11 cellular contexts compared by ENCODE assay signal in the genomic region with DNA sequence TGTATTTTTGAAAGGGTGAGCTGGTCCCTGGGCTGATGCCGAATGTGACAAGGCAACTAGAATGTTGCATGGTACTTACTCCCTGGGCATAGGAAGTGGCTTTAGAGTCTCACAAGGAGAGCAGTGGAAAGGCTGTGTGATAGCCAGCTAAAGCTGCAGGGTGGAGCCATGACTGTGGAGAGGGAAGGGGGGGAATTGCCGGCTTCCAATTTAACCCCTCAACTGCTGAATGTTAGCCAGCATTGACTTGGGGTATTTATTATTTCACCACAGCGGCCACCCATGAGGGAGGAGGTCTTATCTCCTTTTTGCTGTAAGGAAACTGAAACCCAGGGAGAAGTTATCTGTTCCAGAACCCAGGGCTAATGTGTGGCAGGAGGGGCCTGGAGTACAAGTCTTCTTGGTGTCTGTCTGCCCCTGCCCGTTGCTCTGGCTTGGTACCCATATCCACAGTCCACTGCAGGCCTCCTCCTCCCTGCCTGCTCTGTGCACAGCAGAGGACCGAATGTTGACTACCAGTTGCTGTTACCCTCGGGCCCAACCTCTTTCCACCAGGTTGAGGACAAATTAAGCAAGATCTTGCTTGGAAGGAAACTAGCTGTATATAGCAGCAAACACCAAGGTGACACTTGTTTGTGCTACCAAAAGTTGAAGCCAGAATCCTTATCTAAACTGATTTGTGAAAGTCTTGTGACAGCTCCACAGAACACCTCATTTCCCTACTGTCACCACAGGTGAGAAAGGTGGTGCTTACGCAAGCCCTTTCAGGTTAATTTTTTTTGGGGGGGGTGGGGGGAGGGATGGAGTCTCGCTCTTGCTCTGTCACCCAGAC. TPM values are rescaled to one million over a fixed set of nuclear protein-coding genes. Genes with fewer than 3 reads are reported as not detected.
DNase-seq lines count a peak whose midpoint lies in the region; ATAC-seq and TF ChIP-seq lines count a peak whose summit lies in the region.
"Had no signal": no experiment of that assay in that cellular context is flagged by ENCODE, and none has a peak within 500 bp of the region (broad histone marks: within the 10 kb centered on the region; RNA-seq: fewer than 3 reads in every experiment).

No MANE protein-coding gene starts in this region.

- WGBS in H9 (ENCODE audit: extremely low coverage, insufficient read length, low lambda C conversion rate) = no CpG with 5 or more reads among the region's 8 CpGs
- WGBS in adipose tissue, 3 donors = 38 to 60% (median 39%) methylated on average over 8 of the region's 8 CpGs

- H4K91ac ChIP-seq in H9 (ENCODE audit: insufficient read length, low read depth, low read length) = no peak overlapping the region

- no peak overlapping the region for H4K5ac ChIP-seq in H9 (ENCODE audit: insufficient read length, low read depth, low read length)

- no peak overlapping the region for H2AK5ac ChIP-seq in H9 (ENCODE audit: insufficient read length, low read length)

- H2BK15ac ChIP-seq in H9 (ENCODE audit: low read depth, low read length) = no peak overlapping the region

- no peaks in the 10 kb centered on the region for H3K79me2 ChIP-seq in H9 (ENCODE audit: insufficient read depth, low read length)

- no peak overlapping the region for H3K4me3 Mint-ChIP-seq in H9
- H3K4me3 Mint-ChIP-seq: activated T-helper 1 cell treated with anti-CD3 and anti-CD28 coated beads, Interleukin-12 subunit alpha, Interleukin-12 subunit beta, Interleukin-2, Interleukin-4 antibody, amounts not matched to agents 30 ng/mL and 10 ng/mL and 1 ng/mL, durations not matched to agents 14 hours and 24 hours and 36 hours; T-helper 2 cell treated with Interferon-gamma antibody and Interleukin-4, amounts not matched to agents 5 μg/mL and 100 μg/mL, for 36 hours had no signal

- no peaks in the 10 kb centered on the region for H3K36me3 Mint-ChIP-seq in H9 (ENCODE audit: insufficient read depth in 1 of 3, low read depth in 3 of 3)

- H4K20me1 ChIP-seq in H9 (ENCODE audit: control insufficient read depth, insufficient read depth, insufficient read length) = no peaks in the 10 kb centered on the region

- no peak overlapping the region for H2BK20ac ChIP-seq in H9 (ENCODE audit: low read depth, low read length, poor library complexity, severe bottlenecking)

- no peak overlapping the region for H2BK5ac ChIP-seq in H9 (ENCODE audit: insufficient read length, low read length)

- H3K9me3 ChIP-seq in H9 (ENCODE audit: control insufficient read depth, low read depth, low read length) (no peaks in the 10 kb centered on the region), skeletal muscle satellite cell (replicated peaks; ENCODE audit: low read length) (no peaks in the 10 kb centered on the region)
- H3K9me3 ChIP-seq: Caco-2 had no signal

- H2AFZ ChIP-seq in H9 (ENCODE audit: low read length) = no peak overlapping the region

- H3K36me3 ChIP-seq in skeletal muscle satellite cell (ENCODE audit: insufficient read depth, low read length) = peaks cover 9% of the 10 kb centered on the region

- peaks cover 21% of the 10 kb centered on the region; the same call in 1 of the 2 replicates for H3K4me1 ChIP-seq in H9 (ENCODE audit: insufficient read depth, low read length)
- peaks cover 74% of the 10 kb centered on the region for H3K4me1 ChIP-seq in skeletal muscle satellite cell (ENCODE audit: control insufficient read depth, insufficient read depth, low read length)

- H3K4me1 Mint-ChIP-seq in H9 = peaks cover 44 to 50% of the 10 kb centered on the region in 2 experiments

- no peak overlapping the region for H2BK12ac ChIP-seq in H9 (ENCODE audit: insufficient read length, low read depth, low read length)

- H3K23ac ChIP-seq in H9 (ENCODE audit: insufficient read length, low read depth, low read length) = no peak overlapping the region

- ATAC-seq in HG03097 (IDR thresholded peaks at IDR 0.05; ENCODE audit: low FRiP score, unreplicated experiment) (no peak), HG03139 (IDR thresholded peaks at IDR 0.05; ENCODE audit: unreplicated experiment) (no peak)

- no peak overlapping the region for H3K4me2 ChIP-seq in H9 (ENCODE audit: insufficient read depth, insufficient read length, low read length)
- H3K4me2 ChIP-seq in skeletal muscle satellite cell (ENCODE audit: low read length) = peak overlapping the region; percentile 72

- no peak overlapping the region for H4K8ac ChIP-seq in H9 (replicated peaks; ENCODE audit: insufficient read length, low read depth, low read length)

- H3K9me3 Mint-ChIP-seq in H9 = no peaks in the 10 kb centered on the region
- H3K9me3 Mint-ChIP-seq: activated T-helper 1 cell treated with anti-CD3 and anti-CD28 coated beads, Interleukin-12 subunit alpha, Interleukin-12 subunit beta, Interleukin-2, Interleukin-4 antibody, amounts not matched to agents 30 ng/mL and 10 ng/mL and 1 ng/mL, durations not matched to agents 14 hours and 24 hours and 36 hours; T-helper 2 cell treated with Interferon-gamma antibody and Interleukin-4, amounts not matched to agents 5 μg/mL and 100 μg/mL, for 36 hours had no signal

- H3K4me3 ChIP-seq in skeletal muscle satellite cell (ENCODE audit: low read length) = peak overlapping the region; percentile 1

- no peak overlapping the region for H3T11ph ChIP-seq in H9 (ENCODE audit: low read length)

- no peak overlapping the region for H3K27ac ChIP-seq in H9 (ENCODE audit: insufficient read length, low read depth, low read length)
- peak overlapping the region; percentile 48 for H3K27ac ChIP-seq in adipose tissue (ENCODE audit: low read depth, low read length)

- H3K56ac ChIP-seq in H9 (ENCODE audit: insufficient read length, low read depth, low read length) = no peak overlapping the region

- no peak for TF ChIP-seq CTCF in H9 (conservative IDR thresholded peaks at IDR 0.05)

- H3K27me3 ChIP-seq in H9 (ENCODE audit: insufficient read depth, low read length) = no peaks in the 10 kb centered on the region
- H3K27me3 ChIP-seq in skeletal muscle satellite cell (ENCODE audit: control insufficient read depth, insufficient read depth, low read length) = no peaks in the 10 kb centered on the region

- no peaks in the 10 kb centered on the region for H3K79me1 ChIP-seq in H9 (ENCODE audit: insufficient read depth, low read depth, low read length, poor library complexity, severe bottlenecking)

- H2BK120ac ChIP-seq in H9 (ENCODE audit: low read depth, low read length, poor library complexity, severe bottlenecking) = no peak overlapping the region

- H3K9ac ChIP-seq in H9 (ENCODE audit: extremely low read depth, insufficient read length, low read length) (no peak overlapping the region), skeletal muscle satellite cell (ENCODE audit: low read depth, low read length) (no peak overlapping the region)

- no peak overlapping the region for H3K14ac ChIP-seq in H9 (ENCODE audit: insufficient read depth, low read length)

- H3K27ac Mint-ChIP-seq in H9 = peak overlapping the region in 2 of 3 experiments; percentile 18 to 19; a peak in 3 of 7 replicates
- H3K27ac Mint-ChIP-seq: activated T-helper 1 cell treated with anti-CD3 and anti-CD28 coated beads, Interleukin-12 subunit alpha, Interleukin-12 subunit beta, Interleukin-2, Interleukin-4 antibody, amounts not matched to agents 30 ng/mL and 10 ng/mL and 1 ng/mL, durations not matched to agents 14 hours and 24 hours and 36 hours; T-helper 2 cell treated with Interferon-gamma antibody and Interleukin-4, amounts not matched to agents 5 μg/mL and 100 μg/mL, for 36 hours had no signal

- no peak overlapping the region for H3K4ac ChIP-seq in H9 (ENCODE audit: low read depth, low read length)

- H3K27me3 Mint-ChIP-seq in H9 (ENCODE audit: low read depth) = no peaks in the 10 kb centered on the region

- no peaks in the 10 kb centered on the region for H3K23me2 ChIP-seq in H9 (ENCODE audit: insufficient read length, low read depth, low read length, poor library complexity, severe bottlenecking)

- H3K18ac ChIP-seq in H9 (ENCODE audit: insufficient read length, low read depth, low read length) = no peak overlapping the region

- DNase-seq in H9 = no peak
- DNase-seq in iris pigment epithelial cell (ENCODE audit: low read depth) = peak; percentile 24
- DNase-seq in AG08396 (ENCODE audit: low spot score) = no peak
- DNase-seq in stimulated activated CD4-positive, alpha-beta T cell treated with anti-CD3 and anti-CD28 coated beads, Interleukin-2, amount 100 ng/mL, for 48 hours = no peak
- DNase-seq: Caco-2 had no signal

RNA-seq across cellular contexts. Expression of gene WBP1L, which starts 37.6 kb away (rescaled TPM):
- total RNA-seq in H9 (2021) = 23.8 and 24.5 TPM in 2 replicates
- polyA plus RNA-seq in adipose tissue = 10 to 100 TPM; 13.4 to 64.1 (median 36.3) TPM
- 29.2 and 41.3 TPM in 2 replicates for total RNA-seq in skeletal muscle satellite cell (2012; rRNA removed)

RNA-seq across cellular contexts. Expression of gene CYP17A1, which starts 55.9 kb away (rescaled TPM):
- not detected in 2 replicates for total RNA-seq in H9 (2021)
- polyA plus RNA-seq in adipose tissue = 1 to 10 TPM in 1 of 3 donors, under 1 TPM in 2; 0.34 to 2.4 (median 0.46) TPM
- total RNA-seq in skeletal muscle satellite cell (2012; rRNA removed) = not detected in 2 replicates
- total RNA-seq: activated T-helper 1 cell treated with anti-CD3 and anti-CD28 coated beads, Interleukin-12 subunit alpha, Interleukin-12 subunit beta, Interleukin-2, Interleukin-4 antibody, amounts not matched to agents 30 ng/mL and 10 ng/mL and 1 ng/mL, durations not matched to agents 14 hours and 24 hours and 36 hours; Caco-2 had no signal
